In the genomic region with DNA sequence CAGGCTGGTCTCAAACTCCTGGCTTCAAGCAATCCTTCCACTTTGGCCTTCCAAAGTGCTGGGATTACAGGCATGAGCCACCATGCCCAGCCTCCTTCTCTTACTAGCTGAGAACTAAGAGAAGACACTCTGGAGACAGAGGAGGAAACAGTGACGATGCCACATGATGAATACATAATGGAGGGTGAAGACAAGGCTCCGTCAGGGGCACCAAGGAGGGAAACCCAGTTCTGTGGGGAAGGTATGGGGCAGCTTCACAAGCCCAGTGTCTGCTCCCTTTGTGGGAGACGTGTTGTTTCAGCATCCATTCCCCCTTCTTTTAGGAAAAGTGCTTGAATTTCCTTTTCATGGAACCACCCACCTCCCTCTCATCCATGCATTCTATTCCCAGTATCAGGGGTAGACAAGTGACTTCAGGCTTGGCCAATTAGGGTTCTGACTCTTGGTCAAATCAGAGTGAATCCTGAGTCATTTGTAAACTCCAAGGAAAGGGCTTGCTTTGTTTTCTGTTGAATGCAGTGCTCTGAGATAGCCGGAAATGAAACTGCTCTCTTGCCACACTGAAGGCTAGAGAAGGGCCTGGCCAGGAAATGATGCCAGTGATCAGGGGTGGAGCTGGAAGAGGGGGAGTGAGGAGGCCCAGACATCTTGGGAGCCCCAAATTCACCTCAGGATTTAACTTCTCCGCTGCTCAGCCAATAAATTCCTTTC, we compare ENCODE assay signal across 1 cellular context.
TF ChIP-seq lines count a peak whose summit lies in the region.

No MANE protein-coding gene starts in this region.

TF ChIP-seq in GM12878, 131 proteins besides CTCF, POLR2A, EP300 and RAD21 (continued from another document and continues in another):
- TF ChIP-seq, protein P1, sequence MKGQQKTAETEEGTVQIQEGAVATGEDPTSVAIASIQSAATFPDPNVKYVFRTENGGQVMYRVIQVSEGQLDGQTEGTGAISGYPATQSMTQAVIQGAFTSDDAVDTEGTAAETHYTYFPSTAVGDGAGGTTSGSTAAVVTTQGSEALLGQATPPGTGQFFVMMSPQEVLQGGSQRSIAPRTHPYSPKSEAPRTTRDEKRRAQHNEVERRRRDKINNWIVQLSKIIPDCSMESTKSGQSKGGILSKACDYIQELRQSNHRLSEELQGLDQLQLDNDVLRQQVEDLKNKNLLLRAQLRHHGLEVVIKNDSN (IDR thresholded peaks at IDR 0.05; ENCODE audit: borderline replicate concordance, extremely low read length, insufficient read depth, low read depth, low read length) = no peak
- TF ChIP-seq BCL11A (IDR thresholded peaks at IDR 0.05; ENCODE audit: low read depth, low read length) = 0 out of 2 replicates have a peak, but pooled peaks have one; percentile 39
- TF ChIP-seq, protein P2, sequence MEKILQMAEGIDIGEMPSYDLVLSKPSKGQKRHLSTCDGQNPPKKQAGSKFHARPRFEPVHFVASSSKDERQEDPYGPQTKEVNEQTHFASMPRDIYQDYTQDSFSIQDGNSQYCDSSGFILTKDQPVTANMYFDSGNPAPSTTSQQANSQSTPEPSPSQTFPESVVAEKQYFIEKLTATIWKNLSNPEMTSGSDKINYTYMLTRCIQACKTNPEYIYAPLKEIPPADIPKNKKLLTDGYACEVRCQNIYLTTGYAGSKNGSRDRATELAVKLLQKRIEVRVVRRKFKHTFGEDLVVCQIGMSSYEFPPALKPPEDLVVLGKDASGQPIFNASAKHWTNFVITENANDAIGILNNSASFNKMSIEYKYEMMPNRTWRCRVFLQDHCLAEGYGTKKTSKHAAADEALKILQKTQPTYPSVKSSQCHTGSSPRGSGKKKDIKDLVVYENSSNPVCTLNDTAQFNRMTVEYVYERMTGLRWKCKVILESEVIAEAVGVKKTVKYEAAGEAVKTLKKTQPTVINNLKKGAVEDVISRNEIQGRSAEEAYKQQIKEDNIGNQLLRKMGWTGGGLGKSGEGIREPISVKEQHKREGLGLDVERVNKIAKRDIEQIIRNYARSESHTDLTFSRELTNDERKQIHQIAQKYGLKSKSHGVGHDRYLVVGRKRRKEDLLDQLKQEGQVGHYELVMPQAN (conservative IDR thresholded peaks at IDR 0.05) = no peak; the same call in 1 of the 2 replicates
- TF ChIP-seq ZZZ3 (IDR thresholded peaks at IDR 0.05; ENCODE audit: control insufficient read depth, insufficient read length, low read depth) = no peak
- TF ChIP-seq RCOR1 (conservative IDR thresholded peaks at IDR 0.05; ENCODE audit: low read depth, low read length) = no peak
- no peak for TF ChIP-seq TCF3 (IDR thresholded peaks at IDR 0.05; ENCODE audit: borderline replicate concordance, insufficient read depth, low read depth, low read length)
- TF ChIP-seq, protein P3, sequence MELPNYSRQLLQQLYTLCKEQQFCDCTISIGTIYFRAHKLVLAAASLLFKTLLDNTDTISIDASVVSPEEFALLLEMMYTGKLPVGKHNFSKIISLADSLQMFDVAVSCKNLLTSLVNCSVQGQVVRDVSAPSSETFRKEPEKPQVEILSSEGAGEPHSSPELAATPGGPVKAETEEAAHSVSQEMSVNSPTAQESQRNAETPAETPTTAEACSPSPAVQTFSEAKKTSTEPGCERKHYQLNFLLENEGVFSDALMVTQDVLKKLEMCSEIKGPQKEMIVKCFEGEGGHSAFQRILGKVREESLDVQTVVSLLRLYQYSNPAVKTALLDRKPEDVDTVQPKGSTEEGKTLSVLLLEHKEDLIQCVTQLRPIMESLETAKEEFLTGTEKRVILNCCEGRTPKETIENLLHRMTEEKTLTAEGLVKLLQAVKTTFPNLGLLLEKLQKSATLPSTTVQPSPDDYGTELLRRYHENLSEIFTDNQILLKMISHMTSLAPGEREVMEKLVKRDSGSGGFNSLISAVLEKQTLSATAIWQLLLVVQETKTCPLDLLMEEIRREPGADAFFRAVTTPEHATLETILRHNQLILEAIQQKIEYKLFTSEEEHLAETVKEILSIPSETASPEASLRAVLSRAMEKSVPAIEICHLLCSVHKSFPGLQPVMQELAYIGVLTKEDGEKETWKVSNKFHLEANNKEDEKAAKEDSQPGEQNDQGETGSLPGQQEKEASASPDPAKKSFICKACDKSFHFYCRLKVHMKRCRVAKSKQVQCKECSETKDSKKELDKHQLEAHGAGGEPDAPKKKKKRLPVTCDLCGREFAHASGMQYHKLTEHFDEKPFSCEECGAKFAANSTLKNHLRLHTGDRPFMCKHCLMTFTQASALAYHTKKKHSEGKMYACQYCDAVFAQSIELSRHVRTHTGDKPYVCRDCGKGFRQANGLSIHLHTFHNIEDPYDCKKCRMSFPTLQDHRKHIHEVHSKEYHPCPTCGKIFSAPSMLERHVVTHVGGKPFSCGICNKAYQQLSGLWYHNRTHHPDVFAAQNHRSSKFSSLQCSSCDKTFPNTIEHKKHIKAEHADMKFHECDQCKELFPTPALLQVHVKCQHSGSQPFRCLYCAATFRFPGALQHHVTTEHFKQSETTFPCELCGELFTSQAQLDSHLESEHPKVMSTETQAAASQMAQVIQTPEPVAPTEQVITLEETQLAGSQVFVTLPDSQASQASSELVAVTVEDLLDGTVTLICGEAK (IDR thresholded peaks at IDR 0.05; ENCODE audit: borderline replicate concordance) = peak; percentile 45; the same call in 1 of the 2 replicates
- TF ChIP-seq PAX5 (IDR thresholded peaks at IDR 0.05; ENCODE audit: borderline replicate concordance, low read depth, low read length) = no peak
- TF ChIP-seq, protein P4, sequence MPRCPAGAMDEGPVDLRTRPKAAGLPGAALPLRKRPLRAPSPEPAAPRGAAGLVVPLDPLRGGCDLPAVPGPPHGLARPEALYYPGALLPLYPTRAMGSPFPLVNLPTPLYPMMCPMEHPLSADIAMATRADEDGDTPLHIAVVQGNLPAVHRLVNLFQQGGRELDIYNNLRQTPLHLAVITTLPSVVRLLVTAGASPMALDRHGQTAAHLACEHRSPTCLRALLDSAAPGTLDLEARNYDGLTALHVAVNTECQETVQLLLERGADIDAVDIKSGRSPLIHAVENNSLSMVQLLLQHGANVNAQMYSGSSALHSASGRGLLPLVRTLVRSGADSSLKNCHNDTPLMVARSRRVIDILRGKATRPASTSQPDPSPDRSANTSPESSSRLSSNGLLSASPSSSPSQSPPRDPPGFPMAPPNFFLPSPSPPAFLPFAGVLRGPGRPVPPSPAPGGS (IDR thresholded peaks at IDR 0.05; ENCODE audit: borderline replicate concordance, insufficient read depth, low read depth, low read length, poor library complexity, severe bottlenecking) = peak; percentile 25
- TF ChIP-seq SMAD1 (IDR thresholded peaks at IDR 0.05; ENCODE audit: low read depth, partially characterized antibody) = no peak
- TF ChIP-seq NRF1 (conservative IDR thresholded peaks at IDR 0.05; ENCODE audit: low read depth, low read length) = no peak
- TF ChIP-seq MEF2B (IDR thresholded peaks at IDR 0.05; ENCODE audit: partially characterized antibody, poor library complexity, severe bottlenecking) = no peak
- no peak for TF ChIP-seq LARP7 (IDR thresholded peaks at IDR 0.05)
- TF ChIP-seq RELA (IDR thresholded peaks at IDR 0.05; ENCODE audit: borderline replicate concordance, partially characterized antibody) = no peak
- TF ChIP-seq SMC3 (IDR thresholded peaks at IDR 0.05; ENCODE audit: borderline replicate concordance, low read length) = no peak
- no peak for TF ChIP-seq HCFC1 (IDR thresholded peaks at IDR 0.05; ENCODE audit: low read length)
- no peak for TF ChIP-seq NFXL1 (IDR thresholded peaks at IDR 0.05; ENCODE audit: borderline replicate concordance)
- TF ChIP-seq, protein P5, sequence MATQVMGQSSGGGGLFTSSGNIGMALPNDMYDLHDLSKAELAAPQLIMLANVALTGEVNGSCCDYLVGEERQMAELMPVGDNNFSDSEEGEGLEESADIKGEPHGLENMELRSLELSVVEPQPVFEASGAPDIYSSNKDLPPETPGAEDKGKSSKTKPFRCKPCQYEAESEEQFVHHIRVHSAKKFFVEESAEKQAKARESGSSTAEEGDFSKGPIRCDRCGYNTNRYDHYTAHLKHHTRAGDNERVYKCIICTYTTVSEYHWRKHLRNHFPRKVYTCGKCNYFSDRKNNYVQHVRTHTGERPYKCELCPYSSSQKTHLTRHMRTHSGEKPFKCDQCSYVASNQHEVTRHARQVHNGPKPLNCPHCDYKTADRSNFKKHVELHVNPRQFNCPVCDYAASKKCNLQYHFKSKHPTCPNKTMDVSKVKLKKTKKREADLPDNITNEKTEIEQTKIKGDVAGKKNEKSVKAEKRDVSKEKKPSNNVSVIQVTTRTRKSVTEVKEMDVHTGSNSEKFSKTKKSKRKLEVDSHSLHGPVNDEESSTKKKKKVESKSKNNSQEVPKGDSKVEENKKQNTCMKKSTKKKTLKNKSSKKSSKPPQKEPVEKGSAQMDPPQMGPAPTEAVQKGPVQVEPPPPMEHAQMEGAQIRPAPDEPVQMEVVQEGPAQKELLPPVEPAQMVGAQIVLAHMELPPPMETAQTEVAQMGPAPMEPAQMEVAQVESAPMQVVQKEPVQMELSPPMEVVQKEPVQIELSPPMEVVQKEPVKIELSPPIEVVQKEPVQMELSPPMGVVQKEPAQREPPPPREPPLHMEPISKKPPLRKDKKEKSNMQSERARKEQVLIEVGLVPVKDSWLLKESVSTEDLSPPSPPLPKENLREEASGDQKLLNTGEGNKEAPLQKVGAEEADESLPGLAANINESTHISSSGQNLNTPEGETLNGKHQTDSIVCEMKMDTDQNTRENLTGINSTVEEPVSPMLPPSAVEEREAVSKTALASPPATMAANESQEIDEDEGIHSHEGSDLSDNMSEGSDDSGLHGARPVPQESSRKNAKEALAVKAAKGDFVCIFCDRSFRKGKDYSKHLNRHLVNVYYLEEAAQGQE (IDR thresholded peaks at IDR 0.05; ENCODE audit: low read depth, low read length) = no peak
- no peak for TF ChIP-seq ZNF207 (IDR thresholded peaks at IDR 0.05; ENCODE audit: borderline replicate concordance)
- peak; percentile 73; the same call in 1 of the 2 replicates for TF ChIP-seq TAF1 (IDR thresholded peaks at IDR 0.05; ENCODE audit: borderline replicate concordance, low read depth, low read length)
- TF ChIP-seq BRCA1 (IDR thresholded peaks at IDR 0.05; ENCODE audit: low read depth, low read length) = no peak
- no peak for TF ChIP-seq SMAD5 (IDR thresholded peaks at IDR 0.05; ENCODE audit: low read depth)
- no peak; the same call in 1 of the 2 replicates for TF ChIP-seq ZBED1 (IDR thresholded peaks at IDR 0.05; ENCODE audit: borderline replicate concordance)
- TF ChIP-seq, protein P6, sequence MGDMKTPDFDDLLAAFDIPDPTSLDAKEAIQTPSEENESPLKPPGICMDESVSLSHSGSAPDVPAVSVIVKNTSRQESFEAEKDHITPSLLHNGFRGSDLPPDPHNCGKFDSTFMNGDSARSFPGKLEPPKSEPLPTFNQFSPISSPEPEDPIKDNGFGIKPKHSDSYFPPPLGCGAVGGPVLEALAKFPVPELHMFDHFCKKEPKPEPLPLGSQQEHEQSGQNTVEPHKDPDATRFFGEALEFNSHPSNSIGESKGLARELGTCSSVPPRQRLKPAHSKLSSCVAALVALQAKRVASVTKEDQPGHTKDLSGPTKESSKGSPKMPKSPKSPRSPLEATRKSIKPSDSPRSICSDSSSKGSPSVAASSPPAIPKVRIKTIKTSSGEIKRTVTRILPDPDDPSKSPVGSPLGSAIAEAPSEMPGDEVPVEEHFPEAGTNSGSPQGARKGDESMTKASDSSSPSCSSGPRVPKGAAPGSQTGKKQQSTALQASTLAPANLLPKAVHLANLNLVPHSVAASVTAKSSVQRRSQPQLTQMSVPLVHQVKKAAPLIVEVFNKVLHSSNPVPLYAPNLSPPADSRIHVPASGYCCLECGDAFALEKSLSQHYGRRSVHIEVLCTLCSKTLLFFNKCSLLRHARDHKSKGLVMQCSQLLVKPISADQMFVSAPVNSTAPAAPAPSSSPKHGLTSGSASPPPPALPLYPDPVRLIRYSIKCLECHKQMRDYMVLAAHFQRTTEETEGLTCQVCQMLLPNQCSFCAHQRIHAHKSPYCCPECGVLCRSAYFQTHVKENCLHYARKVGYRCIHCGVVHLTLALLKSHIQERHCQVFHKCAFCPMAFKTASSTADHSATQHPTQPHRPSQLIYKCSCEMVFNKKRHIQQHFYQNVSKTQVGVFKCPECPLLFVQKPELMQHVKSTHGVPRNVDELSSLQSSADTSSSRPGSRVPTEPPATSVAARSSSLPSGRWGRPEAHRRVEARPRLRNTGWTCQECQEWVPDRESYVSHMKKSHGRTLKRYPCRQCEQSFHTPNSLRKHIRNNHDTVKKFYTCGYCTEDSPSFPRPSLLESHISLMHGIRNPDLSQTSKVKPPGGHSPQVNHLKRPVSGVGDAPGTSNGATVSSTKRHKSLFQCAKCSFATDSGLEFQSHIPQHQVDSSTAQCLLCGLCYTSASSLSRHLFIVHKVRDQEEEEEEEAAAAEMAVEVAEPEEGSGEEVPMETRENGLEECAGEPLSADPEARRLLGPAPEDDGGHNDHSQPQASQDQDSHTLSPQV (IDR thresholded peaks at IDR 0.05) = no peak
- TF ChIP-seq, protein P7, sequence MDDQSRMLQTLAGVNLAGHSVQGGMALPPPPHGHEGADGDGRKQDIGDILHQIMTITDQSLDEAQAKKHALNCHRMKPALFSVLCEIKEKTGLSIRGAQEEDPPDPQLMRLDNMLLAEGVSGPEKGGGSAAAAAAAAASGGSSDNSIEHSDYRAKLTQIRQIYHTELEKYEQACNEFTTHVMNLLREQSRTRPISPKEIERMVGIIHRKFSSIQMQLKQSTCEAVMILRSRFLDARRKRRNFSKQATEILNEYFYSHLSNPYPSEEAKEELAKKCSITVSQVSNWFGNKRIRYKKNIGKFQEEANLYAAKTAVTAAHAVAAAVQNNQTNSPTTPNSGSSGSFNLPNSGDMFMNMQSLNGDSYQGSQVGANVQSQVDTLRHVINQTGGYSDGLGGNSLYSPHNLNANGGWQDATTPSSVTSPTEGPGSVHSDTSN (IDR thresholded peaks at IDR 0.05; ENCODE audit: insufficient replicate concordance, low read depth, low read length) = no peak
- TF ChIP-seq MYC (IDR thresholded peaks at IDR 0.05; ENCODE audit: insufficient read depth, insufficient read length, insufficient replicate concordance, low read length, severe bottlenecking) = no peak
- TF ChIP-seq CBX5 (IDR thresholded peaks at IDR 0.05; ENCODE audit: low read depth) = no peak
- no peak for TF ChIP-seq TCF7 (IDR thresholded peaks at IDR 0.05; ENCODE audit: borderline replicate concordance)
- TF ChIP-seq, protein P8, sequence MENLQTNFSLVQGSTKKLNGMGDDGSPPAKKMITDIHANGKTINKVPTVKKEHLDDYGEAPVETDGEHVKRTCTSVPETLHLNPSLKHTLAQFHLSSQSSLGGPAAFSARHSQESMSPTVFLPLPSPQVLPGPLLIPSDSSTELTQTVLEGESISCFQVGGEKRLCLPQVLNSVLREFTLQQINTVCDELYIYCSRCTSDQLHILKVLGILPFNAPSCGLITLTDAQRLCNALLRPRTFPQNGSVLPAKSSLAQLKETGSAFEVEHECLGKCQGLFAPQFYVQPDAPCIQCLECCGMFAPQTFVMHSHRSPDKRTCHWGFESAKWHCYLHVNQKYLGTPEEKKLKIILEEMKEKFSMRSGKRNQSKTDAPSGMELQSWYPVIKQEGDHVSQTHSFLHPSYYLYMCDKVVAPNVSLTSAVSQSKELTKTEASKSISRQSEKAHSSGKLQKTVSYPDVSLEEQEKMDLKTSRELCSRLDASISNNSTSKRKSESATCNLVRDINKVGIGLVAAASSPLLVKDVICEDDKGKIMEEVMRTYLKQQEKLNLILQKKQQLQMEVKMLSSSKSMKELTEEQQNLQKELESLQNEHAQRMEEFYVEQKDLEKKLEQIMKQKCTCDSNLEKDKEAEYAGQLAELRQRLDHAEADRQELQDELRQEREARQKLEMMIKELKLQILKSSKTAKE (IDR thresholded peaks at IDR 0.05; ENCODE audit: low read depth, poor library complexity, severe bottlenecking) = peak; percentile 7
- TF ChIP-seq SUZ12 (IDR thresholded peaks at IDR 0.05; ENCODE audit: unreplicated experiment) = no peak
- no peak for TF ChIP-seq SRF (IDR thresholded peaks at IDR 0.05; ENCODE audit: low read depth in 2 of 2, low read length in 2 of 2)
- no peak for TF ChIP-seq ZNF24 (IDR thresholded peaks at IDR 0.05)
- TF ChIP-seq SIX5 (IDR thresholded peaks at IDR 0.05; ENCODE audit: low read depth, low read length, severe bottlenecking) = no peak
- TF ChIP-seq, protein P9, sequence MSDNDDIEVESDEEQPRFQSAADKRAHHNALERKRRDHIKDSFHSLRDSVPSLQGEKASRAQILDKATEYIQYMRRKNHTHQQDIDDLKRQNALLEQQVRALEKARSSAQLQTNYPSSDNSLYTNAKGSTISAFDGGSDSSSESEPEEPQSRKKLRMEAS (IDR thresholded peaks at IDR 0.05; ENCODE audit: low read depth, low read length) = no peak
- TF ChIP-seq RBBP5 (conservative IDR thresholded peaks at IDR 0.05) = no peak
